ENCODE assay signal across 29 cellular contexts in the genomic region with DNA sequence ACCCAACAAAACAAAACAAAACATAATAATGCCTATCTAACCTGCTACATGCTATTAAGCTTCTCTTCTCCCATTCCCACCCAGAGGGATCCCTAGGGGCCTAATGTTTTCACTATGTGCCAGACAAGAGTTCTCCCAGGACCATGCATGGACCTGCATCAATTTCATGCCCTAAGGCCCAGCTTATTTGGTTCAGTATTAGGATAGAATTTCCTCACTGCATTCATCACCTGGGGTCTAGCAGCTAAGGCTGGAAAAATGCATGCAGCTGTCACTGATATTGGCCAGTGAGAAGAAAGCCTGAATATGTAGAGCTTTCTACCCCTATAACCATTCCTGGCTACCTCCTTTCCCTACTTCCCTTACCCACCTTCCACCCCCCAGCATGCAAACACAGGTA. TPM values are rescaled to one million over a fixed set of nuclear protein-coding genes. Genes with fewer than 3 reads are reported as not detected.
"Had no signal": no experiment of that assay in that cellular context is flagged by ENCODE, and none has a peak within 500 bp of the region (broad histone marks: within the 10 kb centered on the region; RNA-seq: fewer than 3 reads in every experiment).

No MANE protein-coding gene starts in this region.

- H3K9me3 Mint-ChIP-seq: endodermal cell had no signal

- H3K27me3 Mint-ChIP-seq: activated naive CD8-positive, alpha-beta T cell; progenitor cell of endocrine pancreas had no signal

- H3K4me3 Mint-ChIP-seq: activated naive CD8-positive, alpha-beta T cell; activated T-cell treated with anti-CD3 and anti-CD28 coated beads, Interleukin-2, amount 50 U/mL, for 4 hours; endodermal cell had no signal

- H3K9me3 ChIP-seq: breast epithelium, esophagus squamous epithelium, gastroesophageal sphincter, stomach, suprapubic skin, transverse colon, uterus had no signal

- H3K27ac ChIP-seq: breast epithelium, coronary artery, esophagus squamous epithelium, gastroesophageal sphincter, stomach, suprapubic skin, transverse colon, uterus had no signal

- ATAC-seq: activated T-cell treated with anti-CD3 and anti-CD28 coated beads, Interleukin-2, amount 50 U/mL, for 4 hours; gastroesophageal sphincter had no signal

- H3K4me3 ChIP-seq: breast epithelium, coronary artery, esophagus squamous epithelium, gastroesophageal sphincter, skin epidermis, stomach, suprapubic skin, transverse colon, uterus had no signal

- H3K4me1 Mint-ChIP-seq: endodermal cell had no signal

- H3K27ac Mint-ChIP-seq: activated naive CD8-positive, alpha-beta T cell; activated T-helper 2 cell treated with anti-CD3 and anti-CD28 coated beads, Interferon-gamma antibody, Interleukin-2, Interleukin-4, amounts not matched to agents 10 μg/mL and 5 μg/mL and 100 μg/mL, durations not matched to agents 14 hours and 24 hours and 36 hours; endodermal cell; progenitor cell of endocrine pancreas had no signal

- H3K4me1 ChIP-seq: breast epithelium, suprapubic skin, uterus had no signal

- H3K36me3 ChIP-seq: breast epithelium, uterus had no signal

- H3K27me3 ChIP-seq: breast epithelium, esophagus squamous epithelium, gastroesophageal sphincter, stomach, suprapubic skin, transverse colon, uterus had no signal

- DNase-seq: activated CD4-positive, alpha-beta T cell treated with anti-CD3 and anti-CD28 coated beads, Interleukin-2, amount 50 U/mL, for 4 hours; activated CD8-positive, alpha-beta memory T cell treated with anti-CD3 and anti-CD28 coated beads, Interleukin-2, amount 50 U/mL, for 48 hours; activated naive CD4-positive, alpha-beta T cell; activated T-cell treated with anti-CD3 and anti-CD28 coated beads, Interleukin-2, amount 50 U/mL, for 4 hours; amniotic stem cell; cerebellar nuclear complex; endodermal cell; esophagus squamous epithelium; head of caudate nucleus; islet precursor cell; left cardiac atrium; mesenchymal stem cell; retina; stimulated activated CD4-positive, alpha-beta T cell treated with anti-CD3 and anti-CD28 coated beads, Interleukin-1b, Interleukin-23, amount 100 ng/mL, for 48 hours; stomach; T-helper 1 cell; T-helper 9 cell; transverse colon; uterus had no signal

RNA-seq across cellular contexts. Expression of a gene that starts 2.0 kb away (rescaled TPM):
- total RNA-seq: myocyte, osteocyte had no signal
